In the genomic region with DNA sequence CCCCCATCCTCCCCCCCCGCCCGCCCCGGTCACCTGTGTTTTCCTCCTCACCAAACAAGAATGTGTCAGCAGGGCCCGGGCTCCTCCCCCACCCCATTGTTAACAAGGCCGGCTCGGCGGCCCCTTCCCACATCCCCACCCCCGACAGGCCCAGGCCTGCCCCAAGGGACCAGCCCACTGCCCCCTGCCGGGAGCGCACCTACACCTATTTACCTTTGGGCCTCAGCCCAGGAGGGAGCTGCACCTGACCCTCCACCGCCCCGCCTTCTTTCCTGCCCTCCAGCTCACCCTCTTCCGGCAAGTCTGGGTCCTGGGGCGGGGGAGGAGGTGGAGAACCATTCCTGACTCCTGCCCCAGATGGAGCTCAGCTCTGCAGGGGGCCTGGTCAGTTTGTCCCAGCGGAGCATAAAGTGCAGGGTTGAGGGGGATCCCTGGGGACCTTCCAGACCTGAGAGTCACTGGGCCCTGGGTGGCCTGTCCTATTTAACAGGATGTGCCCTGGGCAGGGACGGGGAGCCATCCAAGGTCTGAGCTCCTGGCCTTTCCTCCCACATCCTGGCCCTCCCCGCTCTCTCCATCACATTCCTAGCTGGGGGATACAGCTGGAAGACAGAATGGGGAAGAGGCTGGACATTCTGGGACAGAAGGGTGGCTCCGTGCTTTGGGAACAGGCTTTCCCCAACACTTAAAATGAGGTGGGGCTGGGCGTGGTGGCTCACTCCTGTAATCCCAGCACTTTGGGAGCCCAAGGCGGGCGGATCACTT, we compare ENCODE assay signal across 1 cellular context.
TF ChIP-seq lines count a peak whose summit lies in the region.

No MANE protein-coding gene starts in this region.

TF ChIP-seq in HepG2, 621 proteins besides CTCF, POLR2A, EP300 and RAD21 (continued from another document):
- TF ChIP-seq, protein P1, sequence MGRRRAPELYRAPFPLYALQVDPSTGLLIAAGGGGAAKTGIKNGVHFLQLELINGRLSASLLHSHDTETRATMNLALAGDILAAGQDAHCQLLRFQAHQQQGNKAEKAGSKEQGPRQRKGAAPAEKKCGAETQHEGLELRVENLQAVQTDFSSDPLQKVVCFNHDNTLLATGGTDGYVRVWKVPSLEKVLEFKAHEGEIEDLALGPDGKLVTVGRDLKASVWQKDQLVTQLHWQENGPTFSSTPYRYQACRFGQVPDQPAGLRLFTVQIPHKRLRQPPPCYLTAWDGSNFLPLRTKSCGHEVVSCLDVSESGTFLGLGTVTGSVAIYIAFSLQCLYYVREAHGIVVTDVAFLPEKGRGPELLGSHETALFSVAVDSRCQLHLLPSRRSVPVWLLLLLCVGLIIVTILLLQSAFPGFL (CRISPR knock-in tag; IDR thresholded peaks at IDR 0.05): no peak
- peak; percentile 79; the same call in 1 of the 2 replicates for TF ChIP-seq TBX2 (CRISPR knock-in tag; IDR thresholded peaks at IDR 0.05; ENCODE audit: borderline replicate concordance)
- TF ChIP-seq, protein P2, sequence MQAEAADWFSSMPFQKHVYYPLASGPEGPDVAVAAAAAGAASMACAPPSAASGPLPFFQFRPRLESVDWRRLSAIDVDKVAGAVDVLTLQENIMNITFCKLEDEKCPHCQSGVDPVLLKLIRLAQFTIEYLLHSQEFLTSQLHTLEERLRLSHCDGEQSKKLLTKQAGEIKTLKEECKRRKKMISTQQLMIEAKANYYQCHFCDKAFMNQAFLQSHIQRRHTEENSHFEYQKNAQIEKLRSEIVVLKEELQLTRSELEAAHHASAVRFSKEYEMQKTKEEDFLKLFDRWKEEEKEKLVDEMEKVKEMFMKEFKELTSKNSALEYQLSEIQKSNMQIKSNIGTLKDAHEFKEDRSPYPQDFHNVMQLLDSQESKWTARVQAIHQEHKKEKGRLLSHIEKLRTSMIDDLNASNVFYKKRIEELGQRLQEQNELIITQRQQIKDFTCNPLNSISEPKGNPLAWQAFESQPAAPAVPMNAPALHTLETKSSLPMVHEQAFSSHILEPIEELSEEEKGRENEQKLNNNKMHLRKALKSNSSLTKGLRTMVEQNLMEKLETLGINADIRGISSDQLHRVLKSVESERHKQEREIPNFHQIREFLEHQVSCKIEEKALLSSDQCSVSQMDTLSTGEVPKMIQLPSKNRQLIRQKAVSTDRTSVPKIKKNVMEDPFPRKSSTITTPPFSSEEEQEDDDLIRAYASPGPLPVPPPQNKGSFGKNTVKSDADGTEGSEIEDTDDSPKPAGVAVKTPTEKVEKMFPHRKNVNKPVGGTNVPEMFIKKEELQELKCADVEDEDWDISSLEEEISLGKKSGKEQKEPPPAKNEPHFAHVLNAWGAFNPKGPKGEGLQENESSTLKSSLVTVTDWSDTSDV (CRISPR knock-in tag; IDR thresholded peaks at IDR 0.05): peak; percentile 24; the same call in 1 of the 2 replicates
- peak; percentile 57; the same call in 1 of the 2 replicates for TF ChIP-seq DPF2 (CRISPR knock-in tag; IDR thresholded peaks at IDR 0.05; ENCODE audit: borderline replicate concordance, low read depth)
- peak; percentile 13; the same call in 1 of the 2 replicates for TF ChIP-seq PITX1 (CRISPR knock-in tag; IDR thresholded peaks at IDR 0.05)
